ENCODE assay signal across 19 cellular contexts in the genomic region with DNA sequence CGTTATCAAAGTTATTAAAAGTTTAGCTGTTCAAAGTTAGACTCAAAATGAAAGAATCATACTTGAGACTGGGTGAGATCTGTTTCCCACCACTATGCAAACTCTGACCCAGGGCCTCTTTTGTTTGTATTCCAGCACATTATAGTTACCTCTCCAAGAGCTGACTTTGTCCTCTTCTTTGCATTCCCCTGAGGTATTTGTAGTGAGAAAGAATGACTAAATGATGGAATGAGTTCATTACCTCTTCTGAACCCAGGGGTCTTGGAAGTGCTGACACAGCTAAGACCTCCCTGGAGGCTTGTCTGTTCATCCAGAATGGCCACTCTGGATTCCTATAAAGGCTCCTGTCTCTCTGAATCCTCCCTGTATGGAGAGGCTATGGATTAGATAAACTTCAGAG.
DNase-seq lines count a peak whose midpoint lies in the region; ATAC-seq and TF ChIP-seq lines count a peak whose summit lies in the region.
"Had no signal": no experiment of that assay in that cellular context is flagged by ENCODE, and none has a peak within 500 bp of the region (broad histone marks: within the 10 kb centered on the region; RNA-seq: fewer than 3 reads in every experiment).

No MANE protein-coding gene starts in this region.

- no peaks in the 10 kb centered on the region for H3K36me3 Mint-ChIP-seq in MCF 10A (ENCODE audit: insufficient read depth, unreplicated experiment)
- H3K36me3 Mint-ChIP-seq in activated naive CD4-positive, alpha-beta T cell treated with anti-CD3 and anti-CD28 coated beads, Interleukin-2, amount 50 U/mL, for 72 hours = peaks cover 0 to 6% of the 10 kb centered on the region in 2 donors

- H3K9me3 ChIP-seq in breast epithelium (no peaks in the 10 kb centered on the region), NT2/D1 (ENCODE audit: insufficient read depth, low read length) (no peaks in the 10 kb centered on the region), psoas muscle (no peaks in the 10 kb centered on the region)
- H3K9me3 ChIP-seq: A549, Caco-2 had no signal

- H3K36me3 ChIP-seq in breast epithelium (no peaks in the 10 kb centered on the region), NT2/D1 (ENCODE audit: insufficient read depth, insufficient read length, low read length) (no peaks in the 10 kb centered on the region), psoas muscle (ENCODE audit: insufficient read depth in 1 of 2, low read depth in 1 of 2) (no peaks in the 10 kb centered on the region)

- TF ChIP-seq CTCF in MCF 10A (IDR thresholded peaks at IDR 0.05; ENCODE audit: unreplicated experiment) (no peak), breast epithelium (IDR thresholded peaks at IDR 0.05) (no peak), choroid plexus epithelial cell (conservative IDR thresholded peaks at IDR 0.05; ENCODE audit: low read depth, low read length) (no peak), psoas muscle (IDR thresholded peaks at IDR 0.05) (no peak)

- peaks cover 8% of the 10 kb centered on the region for H3K9me3 Mint-ChIP-seq in MCF 10A (ENCODE audit: unreplicated experiment)
- H3K9me3 Mint-ChIP-seq in activated naive CD4-positive, alpha-beta T cell treated with anti-CD3 and anti-CD28 coated beads, Interleukin-2, amount 50 U/mL, for 72 hours = no peaks in the 10 kb centered on the region
- H3K9me3 Mint-ChIP-seq: CD4-positive, alpha-beta T cell had no signal

- intact Hi-C loops in MCF 10A (cut with micrococcal nuclease) (no loop called here), breast epithelium (cut with DNase I; ENCODE audit: low total_unique reads) (no loop called here), psoas muscle (cut with DNase I) (loop anchor here in 1 of 2 donors (5.0 kb wide), 1 partner anchor 42 kb away; no protein-coding TSS in a partner anchor)

- BruUV-seq in MCF 10A (replicated peaks; lab: Mats Ljungman, UMichigan) = no TSS peak

- DNase-seq in MCF 10A (ENCODE audit: unreplicated experiment) (no peak), breast epithelium (ENCODE audit: low spot score in 2 of 2) (no peak), NT2/D1 (ENCODE audit: low read depth, low spot score) (peak; percentile 28), choroid plexus epithelial cell (ENCODE audit: low read depth) (peak; percentile 48), psoas muscle (no peak), DMS153 treated with DMSO at 0.1 percent for 48 hours (lab: John Stamatoyannopoulos, UW; ENCODE audit: unreplicated experiment) (no peak)
- no peak for DNase-seq in activated naive CD4-positive, alpha-beta T cell treated with anti-CD3 and anti-CD28 coated beads, Interleukin-2, amount 50 U/mL, for 72 hours (ENCODE audit: low spot score in 2 of 2)
- DNase-seq: AML-193; Caco-2; CD4-positive, alpha-beta T cell; DMS79; GF-D8; HCEC 1CT; KG1 had no signal

- no peak overlapping the region for H3K9ac ChIP-seq in NT2/D1 (ENCODE audit: insufficient read length, low read depth)

- H3K4me3 ChIP-seq in breast epithelium (no peak overlapping the region), NT2/D1 (ENCODE audit: insufficient read length, low read depth) (no peak overlapping the region), choroid plexus epithelial cell (ENCODE audit: low read depth, low read length) (no peak overlapping the region), psoas muscle (no peak overlapping the region)
- H3K4me3 ChIP-seq: A549 had no signal

- H3K4me1 ChIP-seq in breast epithelium = peaks cover 0 to 4% of the 10 kb centered on the region in 2 donors
- H3K4me1 ChIP-seq in NT2/D1 (ENCODE audit: insufficient read depth, insufficient read length) = peaks cover 3% of the 10 kb centered on the region
- peaks cover 24% of the 10 kb centered on the region for H3K4me1 ChIP-seq in psoas muscle
- H3K4me1 ChIP-seq: Caco-2 had no signal

- 80 to 87% (median 82%) methylated on average over 1 of the region's 1 CpG for WGBS in psoas muscle, 3 donors

- H3K4me3 Mint-ChIP-seq in MCF 10A (ENCODE audit: unreplicated experiment) = no peak overlapping the region
- H3K4me3 Mint-ChIP-seq: CD4-positive, alpha-beta T cell had no signal

- peak overlapping the region; percentile 74 for H3K27ac Mint-ChIP-seq in MCF 10A (ENCODE audit: low read depth, unreplicated experiment)
- H3K27ac Mint-ChIP-seq in activated naive CD4-positive, alpha-beta T cell treated with anti-CD3 and anti-CD28 coated beads, Interleukin-2, amount 50 U/mL, for 72 hours = no peak overlapping the region
- H3K27ac Mint-ChIP-seq: CD4-positive, alpha-beta T cell had no signal

- ATAC-seq in psoas muscle = no peak
- no peak for ATAC-seq in activated naive CD4-positive, alpha-beta T cell treated with anti-CD3 and anti-CD28 coated beads, Interleukin-2, amount 50 U/mL, for 72 hours
- ATAC-seq in HG03342 (IDR thresholded peaks at IDR 0.05; ENCODE audit: unreplicated experiment) = no peak
- ATAC-seq: A549 had no signal

- CTCF ChIA-PET in MCF 10A (lab: Yijun Ruan, JAX) = no interaction called here

- H3K27me3 ChIP-seq in breast epithelium (no peaks in the 10 kb centered on the region), NT2/D1 (ENCODE audit: insufficient read depth, insufficient read length) (no peaks in the 10 kb centered on the region), psoas muscle (ENCODE audit: insufficient read depth in 3 of 3, low read length in 2 of 3) (no peaks in the 10 kb centered on the region)

- peaks cover 21% of the 10 kb centered on the region for H3K4me1 Mint-ChIP-seq in MCF 10A (ENCODE audit: insufficient read depth, unreplicated experiment)

- TF ChIP-seq POLR2A in breast epithelium (IDR thresholded peaks at IDR 0.05) = no peak

- POLR2A ChIA-PET in MCF 10A (lab: Yijun Ruan, JAX) = interaction anchor here (0.5 to 1.1 kb wide), 6 partner anchors 11 to 1909 kb away, joined by 3 to 4 read pairs (median 4); no protein-coding TSS in a partner anchor

- no peak overlapping the region for H3K27ac ChIP-seq in breast epithelium
- peak overlapping the region; percentile 38 for H3K27ac ChIP-seq in psoas muscle
- H3K27ac ChIP-seq: 22Rv1, A549, C4-2B, HL-60 had no signal

- H3K27me3 Mint-ChIP-seq in MCF 10A (ENCODE audit: insufficient read depth, unreplicated experiment) = no peaks in the 10 kb centered on the region
- H3K27me3 Mint-ChIP-seq: CD4-positive, alpha-beta T cell had no signal

Comparison
In these comparisons a context has a peak if more than half of its experiments do, and no peak if none do; other contexts are left out.
1. DNase-seq: peak in NT2/D1 (single experiment) and choroid plexus epithelial cell (single experiment); none in MCF 10A (single experiment), breast epithelium (0 of 2), psoas muscle (0 of 2), activated naive CD4-positive, alpha-beta T cell treated with anti-CD3 and anti-CD28 coated beads, Interleukin-2, amount 50 U/mL, for 72 hours (0 of 2) and DMS153 treated with DMSO at 0.1 percent for 48 hours (single experiment).